In genomic region chr12:30719060-30719459, GRCh38 we compare ENCODE assay signal across 15 cellular contexts. TPM values are rescaled to one million over a fixed set of nuclear protein-coding genes. Genes with fewer than 3 reads are reported as not detected.
DNase-seq lines count a peak whose midpoint lies in the region; ATAC-seq, FAIRE-seq and TF ChIP-seq lines count a peak whose summit lies in the region.
"Had no signal": no experiment of that assay in that cellular context is flagged by ENCODE, and none has a peak within 500 bp of the region (broad histone marks: within the 10 kb centered on the region; RNA-seq: fewer than 3 reads in every experiment).

No MANE protein-coding gene starts in this region.

- no peaks in the 10 kb centered on the region for H3K9me3 ChIP-seq in pancreas
- H3K9me3 ChIP-seq: tibial nerve had no signal

- no peak for FAIRE-seq in pancreas (lab: Jason Lieb, UNC)
- FAIRE-seq: endometrium had no signal

- no peak for ATAC-seq in activated T-helper 17 cell treated with anti-CD3 and anti-CD28 coated beads, Interleukin-2, amount 50 U/mL, for 72 hours (replicated peaks)
- ATAC-seq in pancreas: no peak

- H3K27ac Mint-ChIP-seq in activated T-helper 17 cell treated with anti-CD3 and anti-CD28 coated beads, Interleukin-2, amount 50 U/mL, for 72 hours: no peak overlapping the region
- H3K27ac Mint-ChIP-seq: B cell had no signal

- in situ Hi-C loops in ACHN (cut with HindIII; ENCODE audit: low pct_ligation_motif_present, low pct_unique_long_range_greater_than_20kb, low sequenced_read_pairs): no loop called here
- in situ Hi-C loops in astrocyte of the cerebellum (cut with HindIII; ENCODE audit: low sequenced_read_pairs): no loop called here

- no peak overlapping the region for H3K4me3 ChIP-seq in astrocyte of the cerebellum (ENCODE audit: low read depth, low read length)
- H3K4me3 ChIP-seq in pancreas: no peak overlapping the region
- H3K4me3 ChIP-seq: tibial nerve had no signal

- TF ChIP-seq CTCF in astrocyte of the cerebellum (IDR thresholded peaks at IDR 0.05; ENCODE audit: low read depth, low read length, missing control alignments): no peak
- no peak for TF ChIP-seq CTCF in pancreas (IDR thresholded peaks at IDR 0.05)

- H3K36me3 ChIP-seq in pancreas: peaks cover 0 to 33% (median 0%) of the 10 kb centered on the region in 3 donors

- no peak overlapping the region for H3K27ac ChIP-seq in pancreas
- H3K27ac ChIP-seq: tibial nerve, WERI-Rb-1 had no signal

- intact Hi-C loops in pancreas (cut with DNase I): no loop called here

- H3K4me1 ChIP-seq in pancreas: no peaks in the 10 kb centered on the region

- DNase-seq in ACHN: peak; percentile 55
- peak; percentile 55 for DNase-seq in HK-2 (ENCODE audit: unreplicated experiment)
- peak; percentile 76 for DNase-seq in astrocyte of the cerebellum (ENCODE audit: low read depth)
- DNase-seq in iPS-NIHi7 (ENCODE audit: extremely low spot score): peak; percentile 15
- DNase-seq in NCI-H524 (lab: John Stamatoyannopoulos, UW): no peak
- DNase-seq in pancreas: no peak
- no peak for DNase-seq in Ammon's horn (ENCODE audit: low spot score)
- DNase-seq: activated T-cell treated with anti-CD3 and anti-CD28 coated beads for 4 hours, aorta, NCI-H510A, WERI-Rb-1 had no signal

- no peaks in the 10 kb centered on the region for H3K4me1 Mint-ChIP-seq in activated T-helper 17 cell treated with anti-CD3 and anti-CD28 coated beads, Interleukin-2, amount 50 U/mL, for 72 hours
- H3K4me1 Mint-ChIP-seq: B cell had no signal

- peaks cover 73% of the 10 kb centered on the region for H3K36me3 Mint-ChIP-seq in activated T-helper 17 cell treated with anti-CD3 and anti-CD28 coated beads, Interleukin-2, amount 50 U/mL, for 72 hours (ENCODE audit: low read depth)

- no peaks in the 10 kb centered on the region for H3K27me3 Mint-ChIP-seq in activated T-helper 17 cell treated with anti-CD3 and anti-CD28 coated beads, Interleukin-2, amount 50 U/mL, for 72 hours
- H3K27me3 Mint-ChIP-seq: B cell had no signal

- H3K9me3 Mint-ChIP-seq in activated T-helper 17 cell treated with anti-CD3 and anti-CD28 coated beads, Interleukin-2, amount 50 U/mL, for 72 hours: no peaks in the 10 kb centered on the region

- 78 to 100% methylated on average over 1 of the region's 1 CpG for WGBS in pancreas, 2 donors

- no peaks in the 10 kb centered on the region for H3K27me3 ChIP-seq in pancreas
- H3K27me3 ChIP-seq: tibial nerve had no signal

- no peak overlapping the region for H3K4me3 Mint-ChIP-seq in activated T-helper 17 cell treated with anti-CD3 and anti-CD28 coated beads, Interleukin-2, amount 50 U/mL, for 72 hours
- H3K4me3 Mint-ChIP-seq: B cell had no signal

RNA-seq across cellular contexts. Expression of gene IPO8, which starts 23.4 kb away (rescaled TPM):
- 10 to 100 TPM; 33.7 to 48.8 TPM for total RNA-seq in activated T-helper 17 cell treated with anti-CD3 and anti-CD28 coated beads, Interleukin-2, amount 50 U/mL, for 72 hours
- total RNA-seq in pancreas: 10 to 100 TPM; 20.8 to 41.4 (median 27.3) TPM
- 10 to 100 TPM in 1 of 2 donors, 1 to 10 TPM in 1; 6.1 to 11.0 TPM for polyA plus RNA-seq in pancreas

RNA-seq across cellular contexts. Expression of gene CAPRIN2, which starts 35.7 kb away (rescaled TPM):
- total RNA-seq in activated T-helper 17 cell treated with anti-CD3 and anti-CD28 coated beads, Interleukin-2, amount 50 U/mL, for 72 hours: 10 to 100 TPM; 11.3 to 12.1 TPM
- total RNA-seq in pancreas: 10 to 100 TPM in 2 of 6 donors, 1 to 10 TPM in 4; 5.7 to 20.8 (median 9.1) TPM
- 10 to 100 TPM; 20.3 to 25.6 TPM for polyA plus RNA-seq in pancreas

Comparison
In these comparisons a context has a peak if more than half of its experiments do, and no peak if none do; other contexts are left out.
1. DNase-seq: peak in ACHN (single experiment), HK-2 (single experiment), astrocyte of the cerebellum (single experiment) and iPS-NIHi7 (single experiment); none in NCI-H524 (0 of 2), pancreas (0 of 6) and Ammon's horn (single experiment).